ENCODE assay signal across 1 cellular context in genomic region chr4:75990129-75990528, GRCh38.
TF ChIP-seq lines count a peak whose summit lies in the region.

No MANE protein-coding gene starts in this region.

TF ChIP-seq in K562, 482 proteins besides CTCF, POLR2A, EP300 and RAD21:
- TF ChIP-seq MEF2D (tag; conservative IDR thresholded peaks at IDR 0.05; ENCODE audit: low read depth) (no peak), ATF4 (CRISPR knock-in tag; IDR thresholded peaks at IDR 0.05) (no peak), E2F3 (CRISPR knock-in tag; IDR thresholded peaks at IDR 0.05) (no peak), ZNF316 (IDR thresholded peaks at IDR 0.05) (no peak), SMARCB1 (IDR thresholded peaks at IDR 0.05; ENCODE audit: insufficient read length, low read depth) (no peak), HEY1 (CRISPR knock-in tag; IDR thresholded peaks at IDR 0.05; ENCODE audit: borderline replicate concordance) (no peak), NR2F6 (CRISPR knock-in tag; IDR thresholded peaks at IDR 0.05) (no peak), POLR2G (IDR thresholded peaks at IDR 0.05; ENCODE audit: low read depth, low read length) (no peak), TRIM24 (IDR thresholded peaks at IDR 0.05) (no peak), E2F1 (CRISPR knock-in tag; IDR thresholded peaks at IDR 0.05) (no peak), ZNF76 (CRISPR knock-in tag; IDR thresholded peaks at IDR 0.05; ENCODE audit: borderline replicate concordance) (no peak), NR4A1 (CRISPR knock-in tag; IDR thresholded peaks at IDR 0.05) (no peak), NR4A1 (tag; IDR thresholded peaks at IDR 0.05) (no peak), ZNF584 (CRISPR knock-in tag; IDR thresholded peaks at IDR 0.05; ENCODE audit: low read depth) (no peak), PRMT5 (CRISPR knock-in tag; IDR thresholded peaks at IDR 0.05) (no peak)
TF ChIP-seq in K562: peak in this region for 0.
